21 cellular contexts compared by ENCODE assay signal in genomic region chr13:81106348-81106747, GRCh38.
"Had no signal": no experiment of that assay in that cellular context is flagged by ENCODE, and none has a peak within 500 bp of the region (broad histone marks: within the 10 kb centered on the region; RNA-seq: fewer than 3 reads in every experiment).

No MANE protein-coding gene starts in this region.

- H3K9me3 ChIP-seq: breast epithelium, esophagus muscularis mucosa, heart left ventricle, tibial nerve had no signal

- DNase-seq: activated CD4-positive, alpha-beta T cell treated with anti-CD3 and anti-CD28 coated beads for 1 hour; activated CD4-positive, alpha-beta T cell treated with anti-CD3 and anti-CD28 coated beads, Interleukin-2, amount 10 ng/mL, durations not matched to agents 7 days and 5 days; activated CD8-positive, alpha-beta T cell treated with anti-CD3 and anti-CD28 coated beads for 36 hours; activated T-cell treated with anti-CD3 and anti-CD28 coated beads, Interleukin-2, amount 50 U/mL, for 4 hours; central memory CD4-positive, alpha-beta T cell; foreskin keratinocyte; heart left ventricle; mammary epithelial cell; midbrain; natural killer cell; right cardiac atrium; stimulated activated CD4-positive, alpha-beta T cell treated with anti-CD3 and anti-CD28 coated beads, Interleukin-2, amount 100 ng/mL, for 48 hours; stimulated activated naive CD4-positive, alpha-beta T cell treated with Interleukin-2 at 50 U/mL for 16 hours; T-helper 2 cell had no signal

- H2AFZ ChIP-seq: neural progenitor cell had no signal

- ATAC-seq: activated CD8-positive, alpha-beta T cell treated with anti-CD3 and anti-CD28 coated beads for 36 hours; activated T-cell treated with anti-CD3 and anti-CD28 coated beads, Interleukin-2, amount 50 U/mL, for 4 hours; activated T-helper 17 cell treated with anti-CD3 and anti-CD28 coated beads, Interleukin-2, amount 50 U/mL, for 72 hours; foreskin keratinocyte; heart left ventricle; natural killer cell; right cardiac atrium; WTC11 had no signal

- H3K36me3 ChIP-seq: breast epithelium, esophagus muscularis mucosa, heart left ventricle, neural progenitor cell, tibial nerve had no signal

- FAIRE-seq: islet of Langerhans had no signal

- H3K27me3 ChIP-seq: breast epithelium, esophagus muscularis mucosa, foreskin keratinocyte, heart left ventricle, neural progenitor cell, tibial nerve had no signal

- H3K4me3 ChIP-seq: breast epithelium, esophagus muscularis mucosa, heart left ventricle, neural progenitor cell, tibial nerve had no signal

- H3K4me1 ChIP-seq: breast epithelium, esophagus muscularis mucosa, foreskin keratinocyte, heart left ventricle, neural progenitor cell, tibial nerve had no signal

- H3K27ac ChIP-seq: breast epithelium, esophagus muscularis mucosa, foreskin keratinocyte, heart left ventricle, neural progenitor cell, tibial nerve had no signal

- H3K4me2 ChIP-seq: neural progenitor cell had no signal
